In the genomic region with DNA sequence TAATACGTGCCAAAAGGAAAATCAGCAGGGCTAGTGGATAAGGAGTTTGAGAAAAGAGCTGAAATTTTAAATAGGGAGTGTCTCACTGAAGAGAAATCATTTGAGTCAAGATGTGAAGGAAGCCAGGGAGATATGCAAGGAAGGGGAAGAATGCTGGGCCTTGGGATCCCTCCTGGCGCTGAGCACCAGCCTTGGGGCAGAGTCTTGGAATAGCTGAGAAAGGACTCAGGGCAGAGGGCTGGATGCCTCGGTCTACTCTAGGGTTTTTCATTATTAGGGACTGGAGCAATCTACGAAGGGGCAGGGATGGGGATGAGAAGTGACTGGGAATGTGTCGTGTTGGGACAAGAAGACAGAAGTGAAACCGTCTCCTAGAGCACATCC, we compare ENCODE assay signal across 7 cellular contexts. TPM values are rescaled to one million over a fixed set of nuclear protein-coding genes. Genes with fewer than 3 reads are reported as not detected.
DNase-seq lines count a peak whose midpoint lies in the region; ATAC-seq and TF ChIP-seq lines count a peak whose summit lies in the region.

No MANE protein-coding gene starts in this region.

- peak overlapping the region; percentile 93 for H3K9ac ChIP-seq in iPS-20b (ENCODE audit: low read depth, low read length)

- H3K27me3 ChIP-seq in iPS-20b (ENCODE audit: insufficient read depth, low read length): no peaks in the 10 kb centered on the region

- H3K36me3 Mint-ChIP-seq in activated CD4-positive, alpha-beta memory T cell treated with anti-CD3 and anti-CD28 coated beads, Interleukin-2, amount 10 ng/mL, durations not matched to agents 7 days and 5 days (ENCODE audit: low read depth): peaks cover 44% of the 10 kb centered on the region
- peaks cover 51% of the 10 kb centered on the region for H3K36me3 Mint-ChIP-seq in stimulated activated effector memory CD8-positive, alpha-beta T cell treated with anti-CD3 and anti-CD28 coated beads, Interleukin-12 subunit alpha, Interleukin-12 subunit beta, amount 100 ng/mL, for 72 hours

- H3K4me1 Mint-ChIP-seq in activated CD4-positive, alpha-beta memory T cell treated with anti-CD3 and anti-CD28 coated beads, Interleukin-2, amount 10 ng/mL, durations not matched to agents 7 days and 5 days: peaks cover 64% of the 10 kb centered on the region
- peaks cover 33% of the 10 kb centered on the region for H3K4me1 Mint-ChIP-seq in stimulated activated effector memory CD8-positive, alpha-beta T cell treated with anti-CD3 and anti-CD28 coated beads, Interleukin-12 subunit alpha, Interleukin-12 subunit beta, amount 100 ng/mL, for 72 hours

- no peaks in the 10 kb centered on the region; the same call in 1 of the 2 replicates for H3K4me1 ChIP-seq in HEK293 (ENCODE audit: control insufficient read depth, insufficient read depth, low read length)
- H3K4me1 ChIP-seq in iPS-20b (ENCODE audit: insufficient read depth, low read length): peaks cover 7% of the 10 kb centered on the region; the same call in 1 of the 2 replicates

- H3K4me3 ChIP-seq in HEK293 (ENCODE audit: low read depth, low read length) (peak overlapping the region; percentile 98), iPS-20b (ENCODE audit: low read length) (peak overlapping the region; percentile 92)

- no peak for TF ChIP-seq CTCF in HEK293 (tag by site-specific recombination; IDR thresholded peaks at IDR 0.05)

- no peak for ATAC-seq in stimulated activated effector memory CD8-positive, alpha-beta T cell treated with anti-CD3 and anti-CD28 coated beads, Interleukin-12 subunit alpha, Interleukin-12 subunit beta, amount 100 ng/mL, for 72 hours
- no peak for ATAC-seq in GM18868 (IDR thresholded peaks at IDR 0.05; ENCODE audit: unreplicated experiment)

- H3K27ac ChIP-seq in HEK293 (ENCODE audit: extremely low read depth, low read depth, low read length) (peak overlapping the region; percentile 61; the same call in 1 of the 2 replicates), iPS-20b (ENCODE audit: low read length) (peak overlapping the region; percentile 45)

- no peaks in the 10 kb centered on the region for H3K9me3 ChIP-seq in HEK293 (ENCODE audit: control insufficient read depth, insufficient read depth, low read depth, low read length)
- no peaks in the 10 kb centered on the region for H3K9me3 ChIP-seq in iPS-20b (ENCODE audit: insufficient read depth, low read depth, low read length)

- no peak for DNase-seq in activated CD4-positive, alpha-beta memory T cell treated with anti-CD3 and anti-CD28 coated beads, Interleukin-2, amount 10 ng/mL, durations not matched to agents 7 days and 5 days
- DNase-seq in stimulated activated effector memory CD8-positive, alpha-beta T cell treated with anti-CD3 and anti-CD28 coated beads, Interleukin-12 subunit alpha, Interleukin-12 subunit beta, amount 100 ng/mL, for 72 hours (ENCODE audit: low spot score in 2 of 2): no peak
- no peak for DNase-seq in NCI-H2227 treated with DMSO at 0.1 percent for 48 hours (lab: John Stamatoyannopoulos, UW)
- no peak for DNase-seq in cerebellar cortex (ENCODE audit: low spot score)

- H3K27ac Mint-ChIP-seq in activated CD4-positive, alpha-beta memory T cell treated with anti-CD3 and anti-CD28 coated beads, Interleukin-2, amount 10 ng/mL, durations not matched to agents 7 days and 5 days: peak overlapping the region; percentile 81
- H3K27ac Mint-ChIP-seq in stimulated activated effector memory CD8-positive, alpha-beta T cell treated with anti-CD3 and anti-CD28 coated beads, Interleukin-12 subunit alpha, Interleukin-12 subunit beta, amount 100 ng/mL, for 72 hours: peak overlapping the region; percentile 84

- CTCF ChIA-PET in HEK293 (lab: Yijun Ruan, JAX): interaction anchor here (1.1 kb wide), 1 partner anchor 41 kb away, joined by 4 read pairs; no protein-coding TSS in a partner anchor
- CTCF ChIA-PET in activated CD4-positive, alpha-beta memory T cell treated with anti-CD3 and anti-CD28 coated beads, Interleukin-2, amount 10 ng/mL, durations not matched to agents 7 days and 5 days (lab: Charles Lee): interaction anchor here (2.8 kb wide), 1 partner anchor 11 kb away, joined by 11 read pairs; no protein-coding TSS in a partner anchor

- no peaks in the 10 kb centered on the region for H3K27me3 Mint-ChIP-seq in activated CD4-positive, alpha-beta memory T cell treated with anti-CD3 and anti-CD28 coated beads, Interleukin-2, amount 10 ng/mL, durations not matched to agents 7 days and 5 days

- POLR2A ChIA-PET in HEK293 (lab: Yijun Ruan, JAX): interaction anchor here (2.4 kb wide), 1 partner anchor 10 kb away, joined by 28 read pairs; no protein-coding TSS in a partner anchor
- POLR2A ChIA-PET in activated CD4-positive, alpha-beta memory T cell treated with anti-CD3 and anti-CD28 coated beads, Interleukin-2, amount 10 ng/mL, durations not matched to agents 7 days and 5 days (lab: Charles Lee): interaction anchor here (1.5 to 1.9 kb wide), 2 partner anchors 9 to 10 kb away, joined by 8 to 10 read pairs; no protein-coding TSS in a partner anchor

- no peaks in the 10 kb centered on the region for H3K9me3 Mint-ChIP-seq in activated CD4-positive, alpha-beta memory T cell treated with anti-CD3 and anti-CD28 coated beads, Interleukin-2, amount 10 ng/mL, durations not matched to agents 7 days and 5 days
- H3K9me3 Mint-ChIP-seq in stimulated activated effector memory CD8-positive, alpha-beta T cell treated with anti-CD3 and anti-CD28 coated beads, Interleukin-12 subunit alpha, Interleukin-12 subunit beta, amount 100 ng/mL, for 72 hours: no peaks in the 10 kb centered on the region

- peaks cover 24 to 35% of the 10 kb centered on the region in 2 experiments; a peak in 2 of 3 replicates for H3K36me3 ChIP-seq in HEK293 (ENCODE audit: control insufficient read depth in 2 of 2, insufficient read depth in 1 of 2, low read length in 2 of 2)
- peaks cover 44% of the 10 kb centered on the region for H3K36me3 ChIP-seq in iPS-20b (ENCODE audit: insufficient read depth, low read depth, low read length)

- H3K4me3 Mint-ChIP-seq in activated CD4-positive, alpha-beta memory T cell treated with anti-CD3 and anti-CD28 coated beads, Interleukin-2, amount 10 ng/mL, durations not matched to agents 7 days and 5 days: peak overlapping the region; percentile 91
- H3K4me3 Mint-ChIP-seq in stimulated activated effector memory CD8-positive, alpha-beta T cell treated with anti-CD3 and anti-CD28 coated beads, Interleukin-12 subunit alpha, Interleukin-12 subunit beta, amount 100 ng/mL, for 72 hours: peak overlapping the region; percentile 78

TF ChIP-seq in HEK293, 187 proteins besides CTCF, POLR2A, EP300 and RAD21 (continues in another document):
- TF ChIP-seq ZNF112 (tag by site-specific recombination; IDR thresholded peaks at IDR 0.05) (no peak), ZNF10 (tag by site-specific recombination; IDR thresholded peaks at IDR 0.05) (no peak), ZNF600 (tag by site-specific recombination; IDR thresholded peaks at IDR 0.05) (no peak), SCRT1 (tag by site-specific recombination; IDR thresholded peaks at IDR 0.05; ENCODE audit: borderline replicate concordance) (no peak), YY2 (tag by site-specific recombination; IDR thresholded peaks at IDR 0.05) (no peak), ZNF585B (tag by site-specific recombination; IDR thresholded peaks at IDR 0.05) (no peak), ZNF404 (tag by site-specific recombination; IDR thresholded peaks at IDR 0.05) (no peak), ZBTB20 (tag by site-specific recombination; IDR thresholded peaks at IDR 0.05) (no peak)
- TF ChIP-seq, protein P1, sequence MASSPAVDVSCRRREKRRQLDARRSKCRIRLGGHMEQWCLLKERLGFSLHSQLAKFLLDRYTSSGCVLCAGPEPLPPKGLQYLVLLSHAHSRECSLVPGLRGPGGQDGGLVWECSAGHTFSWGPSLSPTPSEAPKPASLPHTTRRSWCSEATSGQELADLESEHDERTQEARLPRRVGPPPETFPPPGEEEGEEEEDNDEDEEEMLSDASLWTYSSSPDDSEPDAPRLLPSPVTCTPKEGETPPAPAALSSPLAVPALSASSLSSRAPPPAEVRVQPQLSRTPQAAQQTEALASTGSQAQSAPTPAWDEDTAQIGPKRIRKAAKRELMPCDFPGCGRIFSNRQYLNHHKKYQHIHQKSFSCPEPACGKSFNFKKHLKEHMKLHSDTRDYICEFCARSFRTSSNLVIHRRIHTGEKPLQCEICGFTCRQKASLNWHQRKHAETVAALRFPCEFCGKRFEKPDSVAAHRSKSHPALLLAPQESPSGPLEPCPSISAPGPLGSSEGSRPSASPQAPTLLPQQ (tag by site-specific recombination; IDR thresholded peaks at IDR 0.05): no peak
- TF ChIP-seq, protein P2, sequence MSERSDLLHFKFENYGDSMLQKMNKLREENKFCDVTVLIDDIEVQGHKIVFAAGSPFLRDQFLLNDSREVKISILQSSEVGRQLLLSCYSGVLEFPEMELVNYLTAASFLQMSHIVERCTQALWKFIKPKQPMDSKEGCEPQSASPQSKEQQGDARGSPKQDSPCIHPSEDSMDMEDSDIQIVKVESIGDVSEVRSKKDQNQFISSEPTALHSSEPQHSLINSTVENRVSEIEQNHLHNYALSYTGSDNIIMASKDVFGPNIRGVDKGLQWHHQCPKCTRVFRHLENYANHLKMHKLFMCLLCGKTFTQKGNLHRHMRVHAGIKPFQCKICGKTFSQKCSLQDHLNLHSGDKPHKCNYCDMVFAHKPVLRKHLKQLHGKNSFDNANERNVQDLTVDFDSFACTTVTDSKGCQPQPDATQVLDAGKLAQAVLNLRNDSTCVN (tag by site-specific recombination; optimal IDR thresholded peaks at IDR 0.05): no peak

RNA-seq across cellular contexts. Expression of a gene that starts 0.5 kb away (rescaled TPM):
- total RNA-seq in activated CD4-positive, alpha-beta memory T cell treated with anti-CD3 and anti-CD28 coated beads, Interleukin-2, amount 10 ng/mL, durations not matched to agents 7 days and 5 days: 10 to 100 TPM; 75.9 to 78.2 TPM
